ENCODE assay signal across 29 cellular contexts in genomic region chr12:17192721-17193120, GRCh38.
"Had no signal": no experiment of that assay in that cellular context is flagged by ENCODE, and none has a peak within 500 bp of the region (broad histone marks: within the 10 kb centered on the region; RNA-seq: fewer than 3 reads in every experiment).

No MANE protein-coding gene starts in this region.

- H3K27ac Mint-ChIP-seq: dendritic cell treated with granulocyte-macrophage colony-stimulating factor and Interleukin-4, amounts not matched to agents 40 ng/mL and 50 ng/mL, for 4 days; mesothelial cell of epicardium; naive B cell; natural killer cell treated with Interleukin-12 subunit alpha and Interleukin-12 subunit beta and Interleukin-15 and Interleukin-18, amount 100 ng/mL, for 72 hours; stimulated activated effector memory CD8-positive, alpha-beta T cell treated with anti-CD3 and anti-CD28 coated beads, Interleukin-12 subunit alpha, Interleukin-12 subunit beta, amount 100 ng/mL, for 72 hours had no signal

- DNase-seq: effector memory CD4-positive, alpha-beta T cell; foreskin keratinocyte; glutamatergic neuron; heart right ventricle; hippocampal formation; left cardiac atrium; left lung; mesenchymal stem cell; mucosa of descending colon; naive B cell; occipital lobe; ovary; posterior cingulate gyrus; psoas muscle; right cardiac atrium; sigmoid colon; stimulated activated CD4-positive, alpha-beta T cell treated with anti-CD3 and anti-CD28 coated beads, Interleukin-2, amount 100 ng/mL, for 24 hours; stimulated activated CD4-positive, alpha-beta T cell treated with anti-CD3 and anti-CD28 coated beads, Interleukin-4, amount 100 ng/mL, for 24 hours; stimulated activated naive CD4-positive, alpha-beta T cell treated with Interleukin-2 at 50 U/mL for 16 hours; stomach; thyroid gland; trophoblast cell had no signal

- H3K27ac ChIP-seq: esophagus muscularis mucosa, foreskin keratinocyte, gastroesophageal sphincter, heart right ventricle, left lung, ovary, psoas muscle, sigmoid colon, stomach, thyroid gland, vagina had no signal

- H3K4me1 ChIP-seq: esophagus muscularis mucosa, foreskin keratinocyte, gastroesophageal sphincter, heart right ventricle, left lung, psoas muscle, sigmoid colon, stomach, thyroid gland, vagina had no signal

- H3K36me3 Mint-ChIP-seq: mesothelial cell of epicardium; naive B cell; natural killer cell treated with Interleukin-12 subunit alpha and Interleukin-12 subunit beta and Interleukin-15 and Interleukin-18, amount 100 ng/mL, for 72 hours; stimulated activated effector memory CD8-positive, alpha-beta T cell treated with anti-CD3 and anti-CD28 coated beads, Interleukin-12 subunit alpha, Interleukin-12 subunit beta, amount 100 ng/mL, for 72 hours had no signal

- H3K9me3 Mint-ChIP-seq: dendritic cell treated with granulocyte-macrophage colony-stimulating factor and Interleukin-4, amounts not matched to agents 40 ng/mL and 50 ng/mL, for 4 days had no signal

- H3K27me3 Mint-ChIP-seq: dendritic cell treated with granulocyte-macrophage colony-stimulating factor and Interleukin-4, amounts not matched to agents 40 ng/mL and 50 ng/mL, for 4 days; naive B cell; natural killer cell treated with Interleukin-12 subunit alpha and Interleukin-12 subunit beta and Interleukin-15 and Interleukin-18, amount 100 ng/mL, for 72 hours had no signal

- H3K36me3 ChIP-seq: esophagus muscularis mucosa, gastroesophageal sphincter, heart right ventricle, left lung, ovary, sigmoid colon, stomach, thyroid gland, vagina had no signal

- H3K9me3 ChIP-seq: esophagus muscularis mucosa, gastroesophageal sphincter, ovary, psoas muscle, sigmoid colon, thyroid gland, vagina had no signal

- H3K4me1 Mint-ChIP-seq: mesothelial cell of epicardium; naive B cell; stimulated activated effector memory CD8-positive, alpha-beta T cell treated with anti-CD3 and anti-CD28 coated beads, Interleukin-12 subunit alpha, Interleukin-12 subunit beta, amount 100 ng/mL, for 72 hours had no signal

- H3K27me3 ChIP-seq: esophagus muscularis mucosa, foreskin keratinocyte, gastroesophageal sphincter, heart right ventricle, left lung, ovary, sigmoid colon, stomach, thyroid gland, vagina had no signal

- H3K4me3 ChIP-seq: esophagus muscularis mucosa, gastroesophageal sphincter, heart right ventricle, left lung, mucosa of descending colon, ovary, psoas muscle, sigmoid colon, stomach, thyroid gland, vagina had no signal

- H3K4me3 Mint-ChIP-seq: dendritic cell treated with granulocyte-macrophage colony-stimulating factor and Interleukin-4, amounts not matched to agents 40 ng/mL and 50 ng/mL, for 4 days; mesothelial cell of epicardium; naive B cell; natural killer cell treated with Interleukin-12 subunit alpha and Interleukin-12 subunit beta and Interleukin-15 and Interleukin-18, amount 100 ng/mL, for 72 hours; stimulated activated effector memory CD8-positive, alpha-beta T cell treated with anti-CD3 and anti-CD28 coated beads, Interleukin-12 subunit alpha, Interleukin-12 subunit beta, amount 100 ng/mL, for 72 hours had no signal

- ATAC-seq: foreskin keratinocyte; gastroesophageal sphincter; heart right ventricle; left cardiac atrium; left lung; mucosa of descending colon; natural killer cell treated with Interleukin-12 subunit alpha and Interleukin-12 subunit beta and Interleukin-15 and Interleukin-18, amount 100 ng/mL, for 72 hours; psoas muscle; right cardiac atrium; stimulated activated effector memory CD8-positive, alpha-beta T cell treated with anti-CD3 and anti-CD28 coated beads, Interleukin-12 subunit alpha, Interleukin-12 subunit beta, amount 100 ng/mL, for 72 hours had no signal
